In the genomic region with DNA sequence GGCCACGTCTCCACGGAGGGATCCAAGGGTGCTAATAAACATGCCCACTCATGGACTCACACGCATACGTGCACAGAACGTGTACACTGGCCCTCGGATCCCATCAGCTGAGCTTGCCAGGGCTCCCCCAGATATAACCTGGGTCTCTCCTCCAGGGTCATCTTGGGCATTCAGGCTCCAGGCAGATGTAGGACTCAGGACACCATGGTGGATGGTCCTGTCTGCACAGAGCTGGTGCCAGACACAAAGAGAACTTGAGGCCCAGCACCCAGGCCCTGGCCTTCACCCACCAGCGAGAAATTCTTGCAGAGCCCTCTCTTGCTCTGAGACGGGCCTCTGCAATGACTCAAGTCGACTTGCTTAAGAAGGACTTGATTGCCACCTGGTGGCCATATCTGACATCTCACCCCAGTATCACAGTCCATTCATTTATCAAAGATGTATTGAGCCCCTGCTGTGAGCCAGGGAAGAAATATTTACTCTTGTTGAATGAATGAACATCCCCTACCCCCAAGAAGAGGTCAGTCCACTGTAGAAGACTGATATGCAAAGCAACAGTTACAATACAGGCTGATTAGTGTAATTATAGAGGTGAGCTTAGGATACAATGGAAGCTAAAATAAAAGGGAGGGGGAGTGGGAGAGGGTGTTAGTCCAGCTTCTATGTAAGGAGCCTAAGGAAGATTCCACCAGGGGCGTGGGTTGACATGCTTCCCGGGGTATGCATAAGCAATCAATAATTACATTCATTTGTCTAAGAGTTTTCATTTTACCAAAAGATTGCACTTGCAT, we compare ENCODE assay signal across 8 cellular contexts. TPM values are rescaled to one million over a fixed set of nuclear protein-coding genes. Genes with fewer than 3 reads are reported as not detected.
A peak's percentile ranks its signal among the peaks of the same experiment; 100 is the strongest.
DNase-seq lines count a peak whose midpoint lies in the region; TF ChIP-seq lines count a peak whose summit lies in the region.

No MANE protein-coding gene starts in this region.

- H3K27ac ChIP-seq in ovary = no peak overlapping the region
- H3K27ac ChIP-seq in tibial artery = no peak overlapping the region

- no peak for TF ChIP-seq POLR2A in ovary (IDR thresholded peaks at IDR 0.05)

- H3K36me3 ChIP-seq in ovary (no peaks in the 10 kb centered on the region), tibial artery (no peaks in the 10 kb centered on the region)

- H3K4me1 ChIP-seq in ovary (ENCODE audit: insufficient read depth) = peaks cover 1% of the 10 kb centered on the region
- H3K4me1 ChIP-seq in tibial artery = no peaks in the 10 kb centered on the region

- no peaks in the 10 kb centered on the region for H3K27me3 ChIP-seq in ovary
- peaks cover 0 to 24% of the 10 kb centered on the region in 2 donors for H3K27me3 ChIP-seq in tibial artery

- H3K4me3 ChIP-seq in ovary (no peak overlapping the region), tibial artery (no peak overlapping the region)

- TF ChIP-seq CTCF in ovary (IDR thresholded peaks at IDR 0.05) (peak; percentile 71 to 96 (median 96)), tibial artery (IDR thresholded peaks at IDR 0.05) (peak; percentile 75 to 97)

- intact Hi-C loops in ovary (cut with DNase I) = loop anchor here in 1 of 4 donors (5.0 kb wide), 1 partner anchor 45 kb away; no protein-coding TSS in a partner anchor
- intact Hi-C loops in tibial artery (cut with DNase I; ENCODE audit: low total_unique reads) = loop anchor here (1.0 to 5.0 kb wide), 2 partner anchors 50 to 216 kb away; partner anchors contain the start of gene EPHB3

- TF ChIP-seq EP300 in ovary (IDR thresholded peaks at IDR 0.05) = no peak

- H3K9me3 ChIP-seq in ovary (no peaks in the 10 kb centered on the region), tibial artery (no peaks in the 10 kb centered on the region)

- WGBS in ovary, 3 donors = 20 to 30% (median 24%) methylated on average over 11 of the region's 11 CpGs

- peak; percentile 95 for DNase-seq in COLO829 (ENCODE audit: low spot score)
- DNase-seq in H4 (ENCODE audit: low spot score) = peak; percentile 94
- peak; percentile 85 for DNase-seq in NCI-H1092 (lab: John Stamatoyannopoulos, UW)
- DNase-seq in SK-N-DZ (ENCODE audit: low spot score) = peak; percentile 96
- peak; percentile 25 to 67 (median 52) for DNase-seq in activated naive CD4-positive, alpha-beta T cell (lab: John Stamatoyannopoulos, UW)
- DNase-seq in germinal center (ENCODE audit: low spot score) = peak; percentile 87
- peak; percentile 85 to 96 (median 87) for DNase-seq in ovary
- DNase-seq in tibial artery = peak; percentile 93 to 96

RNA-seq across cellular contexts. Expression of gene VPS8, which starts 34.2 kb away (rescaled TPM):
- total RNA-seq in H4 (2014; rRNA removed; shearing (Covaris generic)) = 37.8 and 47.1 TPM in 2 replicates
- polyA plus RNA-seq in SK-N-DZ (2014; cell fraction: cytosol; rRNA removed) = 29.6 and 40.9 TPM in 2 replicates
- polyA plus RNA-seq in SK-N-DZ (2014; cell fraction: nucleus; rRNA removed) = 53.2 and 76.5 TPM in 2 replicates
- 10 to 100 TPM; 37.9 to 58.8 (median 47.7) TPM for total RNA-seq in ovary
- polyA plus RNA-seq in ovary = 10 to 100 TPM; 15.0 to 24.9 TPM
